17 cellular contexts compared by ENCODE assay signal in the genomic region with DNA sequence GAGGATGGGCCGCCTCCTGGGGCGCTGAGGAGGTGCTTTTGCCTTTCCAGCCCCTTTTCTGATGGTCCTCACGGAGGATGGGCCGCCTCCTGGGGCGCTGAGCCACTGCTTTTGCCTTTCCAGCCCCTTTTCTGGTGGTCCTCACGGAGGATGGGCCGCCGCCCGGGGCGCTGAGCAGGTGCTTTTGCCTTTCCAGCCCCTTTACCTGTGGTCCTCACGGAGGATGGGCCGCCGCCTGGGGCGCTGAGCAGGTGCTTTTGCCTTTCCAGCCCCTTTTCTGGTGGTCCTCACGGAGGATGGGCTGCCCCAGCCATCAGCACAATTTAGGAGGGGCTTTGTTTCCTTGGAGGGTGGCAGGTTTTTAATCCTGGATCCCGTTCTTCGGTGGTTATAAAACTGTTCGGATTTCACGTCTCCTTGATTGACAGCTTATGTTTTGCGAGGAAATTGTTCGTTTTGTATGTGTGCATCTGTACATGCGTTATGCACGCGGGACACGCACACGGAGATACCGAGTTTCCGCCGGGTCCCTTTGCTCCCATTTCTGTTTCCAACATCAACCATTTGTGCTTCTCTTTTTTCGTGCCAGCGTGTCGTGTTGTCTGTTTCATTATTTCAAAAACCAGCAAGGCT. TPM values are rescaled to one million over a fixed set of nuclear protein-coding genes. Genes with fewer than 3 reads are reported as not detected.
A peak's percentile ranks its signal among the peaks of the same experiment; 100 is the strongest.
DNase-seq lines count a peak whose midpoint lies in the region; ATAC-seq, FAIRE-seq and TF ChIP-seq lines count a peak whose summit lies in the region.
"Had no signal": no experiment of that assay in that cellular context is flagged by ENCODE, and none has a peak within 500 bp of the region (broad histone marks: within the 10 kb centered on the region; RNA-seq: fewer than 3 reads in every experiment).

No MANE protein-coding gene starts in this region.

- peaks cover 0 to 26% of the 10 kb centered on the region in 2 experiments; a peak in 3 of 5 replicates for H3K4me1 ChIP-seq in K562 (replicated peaks in 1 of 2; ENCODE audit: control insufficient read depth in 2 of 2, insufficient read depth in 2 of 2, low read length in 2 of 2)
- H3K4me1 ChIP-seq in sigmoid colon = no peaks in the 10 kb centered on the region
- H3K4me1 ChIP-seq in BE2C = no peaks in the 10 kb centered on the region
- H3K4me1 ChIP-seq: BLaER1 had no signal

- TF ChIP-seq RAD21 in K562 (CRISPR knock-in tag; conservative IDR thresholded peaks at IDR 0.05 in 1 of 2, IDR thresholded peaks at IDR 0.05 in 1 of 2) = no peak

- WGBS in K562 (ENCODE audit: insufficient coverage, low coverage, missing lambda C conversion rate) = 1% methylated on average over 31 of the region's 32 CpGs
- 83 to 87% methylated on average over 32 of the region's 32 CpGs for WGBS in sigmoid colon, 2 donors

- BruUV-seq in K562 (replicated peaks; lab: Mats Ljungman, UMichigan) = no TSS peak

- POLR2A ChIA-PET in activated CD4-positive, alpha-beta memory T cell treated with anti-CD3 and anti-CD28 coated beads for 36 hours (lab: Charles Lee) = no interaction called here
- POLR2A ChIA-PET in activated CD4-positive, alpha-beta memory T cell treated with anti-CD3 and anti-CD28 coated beads, Interleukin-2, amount 10 ng/mL, durations not matched to agents 7 days and 5 days (lab: Charles Lee) = no interaction called here
- POLR2A ChIA-PET in K562 (lab: Yijun Ruan, JAX) = no interaction called here

- H2AFZ ChIP-seq in K562 (ENCODE audit: low read depth, low read length) = no peak overlapping the region
- H2AFZ ChIP-seq: GM23338 had no signal

- no peaks in the 10 kb centered on the region for H3K79me2 ChIP-seq in K562 (ENCODE audit: control insufficient read depth, insufficient read depth, low read length)

- no peaks in the 10 kb centered on the region for H3K36me3 ChIP-seq in K562 (ENCODE audit: control insufficient read depth, insufficient read depth, low read length)
- H3K36me3 ChIP-seq in sigmoid colon = no peaks in the 10 kb centered on the region
- H3K36me3 ChIP-seq in BE2C = no peaks in the 10 kb centered on the region
- H3K36me3 ChIP-seq: BLaER1 had no signal

- FAIRE-seq in K562 (lab: Jason Lieb, UNC) (no peak), GM12892 (lab: Jason Lieb, UNC) (no peak)
- FAIRE-seq: HepG2 had no signal

- ATAC-seq in K562 = no peak
- ATAC-seq: GM23338, HepG2 had no signal

- H3K4me3 ChIP-seq in K562 (no peak overlapping the region), sigmoid colon (no peak overlapping the region), BE2C (ENCODE audit: low read depth, low read length) (no peak overlapping the region)
- H3K4me3 ChIP-seq: BLaER1, GM23338 had no signal

- H3K27ac ChIP-seq in K562 (ENCODE audit: extremely low read depth, low read depth, low read length) (no peak overlapping the region), sigmoid colon (no peak overlapping the region), substantia nigra (ENCODE audit: low read depth, low read length, poor library complexity, severe bottlenecking) (no peak overlapping the region)
- H3K27ac ChIP-seq: 22Rv1, BLaER1 had no signal

- intact Hi-C loops in activated CD4-positive, alpha-beta memory T cell treated with anti-CD3 and anti-CD28 coated beads for 36 hours (cut with micrococcal nuclease) = no loop called here
- intact Hi-C loops in K562 (cut with micrococcal nuclease) (no loop called here), sigmoid colon (cut with DNase I) (no loop called here)

- no peak overlapping the region for H3K4me2 ChIP-seq in K562 (ENCODE audit: insufficient read depth, low read length)
- H3K4me2 ChIP-seq: BLaER1, GM23338 had no signal

- in situ Hi-C loops in K562 (cut with MboI) = no loop called here

- peak; percentile 0 for DNase-seq in activated CD4-positive, alpha-beta memory T cell treated with anti-CD3 and anti-CD28 coated beads for 36 hours
- no peak for DNase-seq in activated CD4-positive, alpha-beta memory T cell treated with anti-CD3 and anti-CD28 coated beads, Interleukin-2, amount 10 ng/mL, durations not matched to agents 7 days and 5 days
- DNase-seq in K562 (ENCODE audit: extremely low read depth in 1 of 4, low spot score in 3 of 4) = no peak
- DNase-seq in mesenteric fat pad (ENCODE audit: low spot score) = peak; percentile 49
- peak; percentile 19 for DNase-seq in sigmoid colon
- DNase-seq in substantia nigra (lab: John Stamatoyannopoulos, UW) = no peak
- no peak for DNase-seq in BE2C
- DNase-seq in GM12892 (ENCODE audit: insufficient read length) = no peak
- DNase-seq: Caco-2, DMS53, GF-D8, HCEC 1CT had no signal

- CTCF ChIA-PET in activated CD4-positive, alpha-beta memory T cell treated with anti-CD3 and anti-CD28 coated beads for 36 hours (lab: Charles Lee) = no interaction called here
- CTCF ChIA-PET in activated CD4-positive, alpha-beta memory T cell treated with anti-CD3 and anti-CD28 coated beads, Interleukin-2, amount 10 ng/mL, durations not matched to agents 7 days and 5 days (lab: Charles Lee) = no interaction called here
- CTCF ChIA-PET in K562 (lab: Yijun Ruan, JAX; ENCODE audit: low intra/inter-chr PET ratio) = no interaction called here

- TF ChIP-seq EP300 in K562 (IDR thresholded peaks at IDR 0.05; ENCODE audit: low read length) (no peak), sigmoid colon (IDR thresholded peaks at IDR 0.05) (no peak)

- H3K9ac ChIP-seq in K562 (ENCODE audit: insufficient read depth in 1 of 2, low read depth in 2 of 2, low read length in 2 of 2) = no peak overlapping the region
- H3K9ac ChIP-seq: BLaER1 had no signal

- peaks cover 12% of the 10 kb centered on the region for H3K27me3 Mint-ChIP-seq in activated CD4-positive, alpha-beta memory T cell treated with anti-CD3 and anti-CD28 coated beads for 36 hours
- H3K27me3 Mint-ChIP-seq in activated CD4-positive, alpha-beta memory T cell treated with anti-CD3 and anti-CD28 coated beads, Interleukin-2, amount 10 ng/mL, durations not matched to agents 7 days and 5 days = peaks cover 5% of the 10 kb centered on the region

- no peaks in the 10 kb centered on the region for H3K9me3 Mint-ChIP-seq in activated CD4-positive, alpha-beta memory T cell treated with anti-CD3 and anti-CD28 coated beads for 36 hours
- H3K9me3 Mint-ChIP-seq in activated CD4-positive, alpha-beta memory T cell treated with anti-CD3 and anti-CD28 coated beads, Interleukin-2, amount 10 ng/mL, durations not matched to agents 7 days and 5 days = no peaks in the 10 kb centered on the region
- H3K9me3 Mint-ChIP-seq: CD8-positive, alpha-beta memory T cell; GM23338 had no signal

- H4K20me1 ChIP-seq in K562 (replicated peaks; ENCODE audit: control insufficient read depth, insufficient read depth, low read length) = peaks cover 9% of the 10 kb centered on the region; the same call in 1 of the 2 replicates
- H4K20me1 ChIP-seq: BLaER1 had no signal

- peaks cover 16 to 63% of the 10 kb centered on the region in 2 experiments; a peak in 4 of 5 replicates for H3K27me3 ChIP-seq in K562 (ENCODE audit: control insufficient read depth in 2 of 2, insufficient read depth in 2 of 2, low read length in 2 of 2)
- H3K27me3 ChIP-seq in sigmoid colon = peaks cover 5 to 17% (median 11%) of the 10 kb centered on the region in 3 donors
- peaks cover 17% of the 10 kb centered on the region for H3K27me3 ChIP-seq in BE2C
- H3K27me3 ChIP-seq: BLaER1 had no signal

- no peak overlapping the region for H3K4me3 Mint-ChIP-seq in activated CD4-positive, alpha-beta memory T cell treated with anti-CD3 and anti-CD28 coated beads for 36 hours
- no peak overlapping the region for H3K4me3 Mint-ChIP-seq in activated CD4-positive, alpha-beta memory T cell treated with anti-CD3 and anti-CD28 coated beads, Interleukin-2, amount 10 ng/mL, durations not matched to agents 7 days and 5 days
- H3K4me3 Mint-ChIP-seq: CD8-positive, alpha-beta memory T cell; GM23338 had no signal

- H3K27ac Mint-ChIP-seq in activated CD4-positive, alpha-beta memory T cell treated with anti-CD3 and anti-CD28 coated beads for 36 hours = no peak overlapping the region
- no peak overlapping the region for H3K27ac Mint-ChIP-seq in activated CD4-positive, alpha-beta memory T cell treated with anti-CD3 and anti-CD28 coated beads, Interleukin-2, amount 10 ng/mL, durations not matched to agents 7 days and 5 days
- H3K27ac Mint-ChIP-seq: CD8-positive, alpha-beta memory T cell; GM23338 had no signal

- H3K9me3 ChIP-seq in K562 (replicated peaks; ENCODE audit: control insufficient read depth, insufficient read depth, low read depth, low read length) = no peaks in the 10 kb centered on the region
- H3K9me3 ChIP-seq in sigmoid colon = peaks cover 0 to 2% (median 0%) of the 10 kb centered on the region in 4 donors
- H3K9me3 ChIP-seq in BE2C = no peaks in the 10 kb centered on the region
- H3K9me3 ChIP-seq: BLaER1, Caco-2 had no signal

- no peak for TF ChIP-seq POLR2A in K562 (conservative IDR thresholded peaks at IDR 0.05)
- TF ChIP-seq POLR2A in sigmoid colon (IDR thresholded peaks at IDR 0.05) = no peak
- no peak for TF ChIP-seq POLR2A in GM12892 (IDR thresholded peaks at IDR 0.05; ENCODE audit: low read depth, low read length)

- H3K36me3 Mint-ChIP-seq in activated CD4-positive, alpha-beta memory T cell treated with anti-CD3 and anti-CD28 coated beads for 36 hours = no peaks in the 10 kb centered on the region
- H3K36me3 Mint-ChIP-seq in activated CD4-positive, alpha-beta memory T cell treated with anti-CD3 and anti-CD28 coated beads, Interleukin-2, amount 10 ng/mL, durations not matched to agents 7 days and 5 days (ENCODE audit: low read depth) = no peaks in the 10 kb centered on the region
- H3K36me3 Mint-ChIP-seq: CD8-positive, alpha-beta memory T cell had no signal

- TF ChIP-seq CTCF in K562 (IDR thresholded peaks at IDR 0.05 in 2 of 3, conservative IDR thresholded peaks at IDR 0.05 in 1 of 3; ENCODE audit: insufficient read depth in 2 of 3, low read depth in 1 of 3, low read length in 3 of 3) = no peak
- no peak for TF ChIP-seq CTCF in sigmoid colon (IDR thresholded peaks at IDR 0.05)
- TF ChIP-seq CTCF in BE2C (IDR thresholded peaks at IDR 0.05; ENCODE audit: low read depth, low read length) = no peak

- no peaks in the 10 kb centered on the region for H3K4me1 Mint-ChIP-seq in activated CD4-positive, alpha-beta memory T cell treated with anti-CD3 and anti-CD28 coated beads for 36 hours (ENCODE audit: low read depth)
- no peaks in the 10 kb centered on the region for H3K4me1 Mint-ChIP-seq in activated CD4-positive, alpha-beta memory T cell treated with anti-CD3 and anti-CD28 coated beads, Interleukin-2, amount 10 ng/mL, durations not matched to agents 7 days and 5 days
- H3K4me1 Mint-ChIP-seq: CD8-positive, alpha-beta memory T cell had no signal

- H3K9me1 ChIP-seq in K562 (ENCODE audit: control insufficient read depth, insufficient read depth, low read length) = no peaks in the 10 kb centered on the region

RNA-seq across cellular contexts. Expression of gene SLC9A3, which starts 34.7 kb away (rescaled TPM):
- 1 to 10 TPM; 1.7 to 1.8 TPM for total RNA-seq in activated CD4-positive, alpha-beta memory T cell treated with anti-CD3 and anti-CD28 coated beads for 36 hours
- total RNA-seq in activated CD4-positive, alpha-beta memory T cell treated with anti-CD3 and anti-CD28 coated beads, Interleukin-2, amount 10 ng/mL, durations not matched to agents 7 days and 5 days = 1 to 10 TPM; 1.2 to 1.6 TPM
- total RNA-seq in K562 (2011; cell fraction: chromatin; rRNA removed; ENCODE audit: low replicate concordance) = 2.7 and 4.4 TPM in 2 replicates
- total RNA-seq in K562 (2011; cell fraction: nucleolus; rRNA removed) = 4.6 and 5.5 TPM in 2 replicates
- 3.2 and 4.1 TPM in 2 replicates for total RNA-seq in K562 (2011; cell fraction: nucleoplasm; rRNA removed)
- total RNA-seq in K562 (2014; rRNA removed) = 4.7 and 6.7 TPM in 2 replicates
- 1.3 and 1.5 TPM in 2 replicates for total RNA-seq in K562 (2014; rRNA removed; fragmentation: Illumina TruSeq; extraction: Trizol)
- total RNA-seq in K562 (2015; rRNA removed; fragmentation: Illumina TruSeq; extraction: Trizol) = 2.1 and 2.9 TPM in 2 replicates
- 4.0 and 4.4 TPM in 2 replicates for total RNA-seq in K562 (2021)
- polyA plus RNA-seq in K562 (2011; rRNA removed) = 2.6 and 3.7 TPM in 2 replicates
- polyA plus RNA-seq in K562 (2011; cell fraction: cytosol; rRNA removed) = 3.0 and 6.6 TPM in 2 replicates
- polyA plus RNA-seq in K562 (2011; cell fraction: nucleus; rRNA removed) = 4.7 and 8.2 TPM in 2 replicates
- polyA plus RNA-seq in K562 (2012) = 3.0 and 3.6 TPM in 2 replicates
- 3.6 and 3.7 TPM in 2 replicates for polyA plus RNA-seq in K562 (2014; fragmentation: Illumina TruSeq; extraction: Trizol)
- not detected for polyA plus RNA-seq in K562 (2014; fragmentation: Nextera tagmentation; extraction: Ambion mirVana)
- 5.8 and 7.3 TPM in 2 replicates for polyA plus RNA-seq in K562 (2014; rRNA removed)
- 0.99 and 1.2 TPM in 2 replicates for polyA minus RNA-seq in K562 (2011; rRNA and poly(A)+ RNA removed)
- 0.82 and 2.1 TPM in 2 replicates for polyA minus RNA-seq in K562 (2011; cell fraction: cytosol; rRNA and poly(A)+ RNA removed)
- 3.0 and 3.6 TPM in 2 replicates for polyA minus RNA-seq in K562 (2011; cell fraction: nucleus; rRNA and poly(A)+ RNA removed)
- 1.1 TPM for total RNA-seq in mesenteric fat pad
- total RNA-seq in sigmoid colon = 1 to 10 TPM in 3 of 4 donors, under 1 TPM in 1; 0.83 to 2.5 (median 2.4) TPM
- polyA plus RNA-seq in sigmoid colon = 10 to 100 TPM; 12.0 to 51.3 (median 19.9) TPM
- polyA plus RNA-seq in BE2C (2012; ENCODE audit: insufficient read depth, insufficient read length, low read depth) = 2.3 TPM
- polyA plus RNA-seq in GM12892 (2012; ENCODE audit: missing spikeins) = 1.3 TPM

RNA-seq across cellular contexts. Expression of gene CEP72, which starts 53.2 kb away (rescaled TPM):
- total RNA-seq in activated CD4-positive, alpha-beta memory T cell treated with anti-CD3 and anti-CD28 coated beads for 36 hours = 10 to 100 TPM; 21.6 to 22.5 TPM
- 10 to 100 TPM; 24.1 to 24.2 TPM for total RNA-seq in activated CD4-positive, alpha-beta memory T cell treated with anti-CD3 and anti-CD28 coated beads, Interleukin-2, amount 10 ng/mL, durations not matched to agents 7 days and 5 days
- 124 and 152 TPM in 2 replicates for total RNA-seq in K562 (2011; cell fraction: chromatin; rRNA removed; ENCODE audit: low replicate concordance)
- 76.5 and 81.0 TPM in 2 replicates for total RNA-seq in K562 (2011; cell fraction: nucleolus; rRNA removed)
- total RNA-seq in K562 (2011; cell fraction: nucleoplasm; rRNA removed) = 63.1 and 68.9 TPM in 2 replicates
- 17.6 and 27.4 TPM in 2 replicates for total RNA-seq in K562 (2014; rRNA removed)
- total RNA-seq in K562 (2014; rRNA removed; fragmentation: Illumina TruSeq; extraction: Trizol) = 9.4 and 11.3 TPM in 2 replicates
- total RNA-seq in K562 (2015; rRNA removed; fragmentation: Illumina TruSeq; extraction: Trizol) = 16.3 and 17.4 TPM in 2 replicates
- total RNA-seq in K562 (2021) = 33.3 and 38.1 TPM in 2 replicates
- polyA plus RNA-seq in K562 (2011; rRNA removed) = 14.0 and 17.8 TPM in 2 replicates
- polyA plus RNA-seq in K562 (2011; cell fraction: cytosol; rRNA removed) = 11.8 and 15.1 TPM in 2 replicates
- 32.3 and 49.2 TPM in 2 replicates for polyA plus RNA-seq in K562 (2011; cell fraction: nucleus; rRNA removed)
- polyA plus RNA-seq in K562 (2012) = 15.2 and 20.5 TPM in 2 replicates
- 14.2 and 15.2 TPM in 2 replicates for polyA plus RNA-seq in K562 (2014; fragmentation: Illumina TruSeq; extraction: Trizol)
- polyA plus RNA-seq in K562 (2014; fragmentation: Nextera tagmentation; extraction: Ambion mirVana) = 1 to 10 TPM in 1 of 2 experiments, under 1 TPM in 1; 0.89 to 1.4 TPM
- 19.9 and 28.6 TPM in 2 replicates for polyA plus RNA-seq in K562 (2014; rRNA removed)
- 23.6 and 27.4 TPM in 2 replicates for polyA minus RNA-seq in K562 (2011; rRNA and poly(A)+ RNA removed)
- 19.7 and 26.2 TPM in 2 replicates for polyA minus RNA-seq in K562 (2011; cell fraction: cytosol; rRNA and poly(A)+ RNA removed)
- 40.4 and 45.3 TPM in 2 replicates for polyA minus RNA-seq in K562 (2011; cell fraction: nucleus; rRNA and poly(A)+ RNA removed)
- 2.0 TPM for total RNA-seq in mesenteric fat pad
- 1 to 10 TPM in 2 of 4 donors, under 1 TPM in 2; 0.36 to 5.0 (median 1.4) TPM for total RNA-seq in sigmoid colon
- 1 to 10 TPM in 2 of 3 donors, under 1 TPM in 1; 0.60 to 7.1 (median 1.6) TPM for polyA plus RNA-seq in sigmoid colon
- polyA plus RNA-seq in BE2C (2012; ENCODE audit: insufficient read depth, insufficient read length, low read depth) = 5.6 TPM
- polyA plus RNA-seq in GM12892 (2012; ENCODE audit: missing spikeins) = 7.8 TPM

Comparison
In these comparisons a context has a peak if more than half of its experiments do, and no peak if none do; other contexts are left out.
1. DNase-seq: peak in activated CD4-positive, alpha-beta memory T cell treated with anti-CD3 and anti-CD28 coated beads for 36 hours (single experiment), mesenteric fat pad (single experiment) and sigmoid colon (single experiment); none in activated CD4-positive, alpha-beta memory T cell treated with anti-CD3 and anti-CD28 coated beads, Interleukin-2, amount 10 ng/mL, durations not matched to agents 7 days and 5 days (single experiment), K562 (0 of 4), substantia nigra (0 of 49), BE2C (single experiment) and GM12892 (single experiment).